In genomic region chr4:38354421-38354820, GRCh38 we compare ENCODE assay signal across 11 cellular contexts.
"Had no signal": no experiment of that assay in that cellular context is flagged by ENCODE, and none has a peak within 500 bp of the region (broad histone marks: within the 10 kb centered on the region; RNA-seq: fewer than 3 reads in every experiment).

No MANE protein-coding gene starts in this region.

- FAIRE-seq: H1, H54 had no signal

- H3K36me3 ChIP-seq: HAP-1 had no signal

- H3K4me1 Mint-ChIP-seq: GM23338, H9 had no signal

- H3K4me2 ChIP-seq: GM23338 had no signal

- H3K9me3 ChIP-seq: HAP-1 had no signal

- H3K27ac ChIP-seq: GM23248 had no signal

- H3K27ac Mint-ChIP-seq: GM23338, H9, HFFc6 had no signal

- H3K9me3 Mint-ChIP-seq: HFFc6 had no signal

- ATAC-seq: GM23338, HCT116 had no signal

- H3K9ac ChIP-seq: GM23248 had no signal

- H2AFZ ChIP-seq: GM23248, GM23338 had no signal

- H3K4me3 Mint-ChIP-seq: GM23338, H9, HFFc6 had no signal

- H3K4me3 ChIP-seq: GM23248, GM23338, HAP-1 had no signal

- DNase-seq: GM23248, GOT3, H7, H9, HCEC 1CT, HFFc6 had no signal
